ENCODE assay signal across 22 cellular contexts in the genomic region with DNA sequence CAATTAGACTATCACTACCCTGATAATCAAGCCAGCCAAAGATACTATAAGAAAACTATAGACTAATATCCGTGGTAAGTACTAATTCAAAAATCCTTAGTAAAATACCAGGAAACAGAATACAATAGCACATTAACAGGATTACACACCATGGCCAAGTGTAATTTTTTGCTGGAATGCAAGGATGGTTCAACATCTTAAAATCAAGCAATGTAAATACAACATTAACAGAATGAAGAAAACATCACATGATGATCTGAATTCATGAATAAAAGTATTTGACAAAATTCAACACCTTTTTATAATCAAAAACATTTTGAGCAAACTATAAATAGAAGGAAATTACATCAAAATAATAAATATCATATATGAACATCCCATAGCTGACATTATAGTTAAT.
DNase-seq lines count a peak whose midpoint lies in the region; ATAC-seq and TF ChIP-seq lines count a peak whose summit lies in the region.
"Had no signal": no experiment of that assay in that cellular context is flagged by ENCODE, and none has a peak within 500 bp of the region (broad histone marks: within the 10 kb centered on the region; RNA-seq: fewer than 3 reads in every experiment).

No MANE protein-coding gene starts in this region.

- H3K4me2 ChIP-seq in OCI-LY7 (ENCODE audit: low read length) = no peak overlapping the region
- H3K4me2 ChIP-seq: BLaER1 had no signal

- no peak overlapping the region for H3K27ac ChIP-seq in OCI-LY7 (ENCODE audit: low read depth, low read length, poor library complexity, severe bottlenecking)
- H3K27ac ChIP-seq: BLaER1 had no signal

- POLR2A ChIA-PET in OCI-LY7 (lab: Charles Lee) = no interaction called here

- no peaks in the 10 kb centered on the region for H3K9me2 ChIP-seq in OCI-LY7 (ENCODE audit: insufficient read depth, low read length)

- TF ChIP-seq CTCF in OCI-LY7 (conservative IDR thresholded peaks at IDR 0.05; ENCODE audit: low read length) (no peak), choroid plexus epithelial cell (conservative IDR thresholded peaks at IDR 0.05; ENCODE audit: low read depth, low read length) (no peak)

- no TSS peak for BruUV-seq in OCI-LY7 (replicated peaks; lab: Mats Ljungman, UMichigan)

- CTCF ChIA-PET in OCI-LY7 (lab: Charles Lee; ENCODE audit: unreplicated experiment) = no interaction called here

- H3K79me2 ChIP-seq in OCI-LY7 (ENCODE audit: insufficient read depth, low read depth, low read length) = no peaks in the 10 kb centered on the region

- peaks cover 8% of the 10 kb centered on the region for H3K4me1 ChIP-seq in OCI-LY7 (ENCODE audit: insufficient read depth, low read length, poor library complexity, severe bottlenecking)
- H3K4me1 ChIP-seq: BE2C, BLaER1 had no signal

- intact Hi-C loops in OCI-LY7 (cut with micrococcal nuclease; ENCODE audit: unreplicated experiment) = no loop called here

- DNase-seq in OCI-LY7 (ENCODE audit: low spot score) (peak; percentile 3), choroid plexus epithelial cell (ENCODE audit: low read depth) (peak; percentile 0), SIG-M5 treated with dmso at 0.1 percent for 504 hours (lab: John Stamatoyannopoulos, UW; ENCODE audit: unreplicated experiment) (no peak), RPMI8226 (no peak)
- DNase-seq: 8988T; ACHN; BE2C; C1 segment of cervical spinal cord; CD4-positive, alpha-beta memory T cell; CD4-positive, CD25-positive, alpha-beta regulatory T cell; CD8-positive, alpha-beta memory T cell; COR-L47; DMS 273 treated with DMSO at 0.1 percent for 48 hours; DMS153; DMS53; DMS79; DND-41; EL; GDM1 had no signal

- ATAC-seq in GM19467 (IDR thresholded peaks at IDR 0.05; ENCODE audit: unreplicated experiment) = no peak
- ATAC-seq: GM12878 had no signal

- no peak overlapping the region for H3K4me3 ChIP-seq in OCI-LY7 (ENCODE audit: low read depth, low read length, poor library complexity, severe bottlenecking)
- H3K4me3 ChIP-seq in choroid plexus epithelial cell (ENCODE audit: low read depth, low read length) = no peak overlapping the region
- H3K4me3 ChIP-seq: BLaER1, GM12878 had no signal

- H3K36me3 ChIP-seq in OCI-LY7 (ENCODE audit: insufficient read depth, low read length) = no peaks in the 10 kb centered on the region
- H3K36me3 ChIP-seq: BE2C, BLaER1 had no signal

- H4K20me1 ChIP-seq in OCI-LY7 (ENCODE audit: insufficient read depth, low read length) = no peaks in the 10 kb centered on the region
- H4K20me1 ChIP-seq: BLaER1 had no signal

- no peak overlapping the region for H2AFZ ChIP-seq in OCI-LY7 (ENCODE audit: low read length)

- H3K9me3 ChIP-seq in OCI-LY7 (ENCODE audit: low read length) = peaks cover 12% of the 10 kb centered on the region; the same call in 1 of the 2 replicates
- H3K9me3 ChIP-seq: BE2C, BLaER1 had no signal

Comparison
In these comparisons a context has a peak if more than half of its experiments do, and no peak if none do; other contexts are left out.
1. DNase-seq: peak in OCI-LY7 (single experiment) and choroid plexus epithelial cell (single experiment); none in SIG-M5 treated with dmso at 0.1 percent for 504 hours (single experiment) and RPMI8226 (single experiment).